1 cellular context compared by ENCODE assay signal in the genomic region with DNA sequence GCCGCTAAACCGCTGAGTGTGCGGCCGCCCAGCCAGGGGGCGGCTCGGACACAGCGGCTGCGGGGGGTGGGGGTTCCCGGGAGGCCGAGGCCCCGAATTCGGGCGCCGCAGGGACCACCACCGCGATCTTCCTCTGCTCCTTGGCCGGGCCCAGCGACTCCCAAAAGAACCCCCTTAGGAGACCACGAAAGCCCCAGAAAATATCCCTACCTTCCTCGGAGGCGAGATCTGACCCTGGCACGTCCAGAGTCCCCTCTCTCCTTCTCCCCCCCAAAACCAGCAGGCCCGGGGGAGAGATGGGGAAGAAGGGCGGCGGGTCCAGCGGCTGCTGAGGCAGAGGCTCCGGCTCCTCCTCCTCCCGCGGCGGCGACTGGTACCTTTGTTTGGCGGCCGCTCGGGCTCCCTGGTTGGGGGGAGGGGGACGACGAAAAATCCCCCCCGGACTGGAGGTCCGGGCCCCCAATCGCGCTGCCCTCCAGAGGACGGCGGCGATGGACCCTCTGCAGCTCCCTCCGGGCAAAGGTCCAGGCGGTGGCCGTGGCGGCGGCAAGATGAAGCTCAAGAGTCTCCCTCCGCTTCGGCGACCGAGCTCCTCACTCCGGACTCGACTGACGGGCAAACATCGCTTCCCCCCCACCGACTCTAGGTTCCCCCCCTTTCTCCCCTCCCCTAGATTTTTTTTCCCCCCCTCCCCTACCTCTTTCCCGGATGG.
TF ChIP-seq lines count a peak whose summit lies in the region.

A gene with protein sequence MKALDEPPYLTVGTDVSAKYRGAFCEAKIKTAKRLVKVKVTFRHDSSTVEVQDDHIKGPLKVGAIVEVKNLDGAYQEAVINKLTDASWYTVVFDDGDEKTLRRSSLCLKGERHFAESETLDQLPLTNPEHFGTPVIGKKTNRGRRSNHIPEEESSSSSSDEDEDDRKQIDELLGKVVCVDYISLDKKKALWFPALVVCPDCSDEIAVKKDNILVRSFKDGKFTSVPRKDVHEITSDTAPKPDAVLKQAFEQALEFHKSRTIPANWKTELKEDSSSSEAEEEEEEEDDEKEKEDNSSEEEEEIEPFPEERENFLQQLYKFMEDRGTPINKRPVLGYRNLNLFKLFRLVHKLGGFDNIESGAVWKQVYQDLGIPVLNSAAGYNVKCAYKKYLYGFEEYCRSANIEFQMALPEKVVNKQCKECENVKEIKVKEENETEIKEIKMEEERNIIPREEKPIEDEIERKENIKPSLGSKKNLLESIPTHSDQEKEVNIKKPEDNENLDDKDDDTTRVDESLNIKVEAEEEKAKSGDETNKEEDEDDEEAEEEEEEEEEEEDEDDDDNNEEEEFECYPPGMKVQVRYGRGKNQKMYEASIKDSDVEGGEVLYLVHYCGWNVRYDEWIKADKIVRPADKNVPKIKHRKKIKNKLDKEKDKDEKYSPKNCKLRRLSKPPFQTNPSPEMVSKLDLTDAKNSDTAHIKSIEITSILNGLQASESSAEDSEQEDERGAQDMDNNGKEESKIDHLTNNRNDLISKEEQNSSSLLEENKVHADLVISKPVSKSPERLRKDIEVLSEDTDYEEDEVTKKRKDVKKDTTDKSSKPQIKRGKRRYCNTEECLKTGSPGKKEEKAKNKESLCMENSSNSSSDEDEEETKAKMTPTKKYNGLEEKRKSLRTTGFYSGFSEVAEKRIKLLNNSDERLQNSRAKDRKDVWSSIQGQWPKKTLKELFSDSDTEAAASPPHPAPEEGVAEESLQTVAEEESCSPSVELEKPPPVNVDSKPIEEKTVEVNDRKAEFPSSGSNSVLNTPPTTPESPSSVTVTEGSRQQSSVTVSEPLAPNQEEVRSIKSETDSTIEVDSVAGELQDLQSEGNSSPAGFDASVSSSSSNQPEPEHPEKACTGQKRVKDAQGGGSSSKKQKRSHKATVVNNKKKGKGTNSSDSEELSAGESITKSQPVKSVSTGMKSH (N-terminal part only) (minus strand): TSS at position 621 of the 712 bp plus-strand sequence. CDS start 1,260 bp downstream, outside the sequence.

TF ChIP-seq in HepG2, 621 proteins besides CTCF, POLR2A, EP300 and RAD21 (continued from another document and continues in another):
- TF ChIP-seq, protein P1, sequence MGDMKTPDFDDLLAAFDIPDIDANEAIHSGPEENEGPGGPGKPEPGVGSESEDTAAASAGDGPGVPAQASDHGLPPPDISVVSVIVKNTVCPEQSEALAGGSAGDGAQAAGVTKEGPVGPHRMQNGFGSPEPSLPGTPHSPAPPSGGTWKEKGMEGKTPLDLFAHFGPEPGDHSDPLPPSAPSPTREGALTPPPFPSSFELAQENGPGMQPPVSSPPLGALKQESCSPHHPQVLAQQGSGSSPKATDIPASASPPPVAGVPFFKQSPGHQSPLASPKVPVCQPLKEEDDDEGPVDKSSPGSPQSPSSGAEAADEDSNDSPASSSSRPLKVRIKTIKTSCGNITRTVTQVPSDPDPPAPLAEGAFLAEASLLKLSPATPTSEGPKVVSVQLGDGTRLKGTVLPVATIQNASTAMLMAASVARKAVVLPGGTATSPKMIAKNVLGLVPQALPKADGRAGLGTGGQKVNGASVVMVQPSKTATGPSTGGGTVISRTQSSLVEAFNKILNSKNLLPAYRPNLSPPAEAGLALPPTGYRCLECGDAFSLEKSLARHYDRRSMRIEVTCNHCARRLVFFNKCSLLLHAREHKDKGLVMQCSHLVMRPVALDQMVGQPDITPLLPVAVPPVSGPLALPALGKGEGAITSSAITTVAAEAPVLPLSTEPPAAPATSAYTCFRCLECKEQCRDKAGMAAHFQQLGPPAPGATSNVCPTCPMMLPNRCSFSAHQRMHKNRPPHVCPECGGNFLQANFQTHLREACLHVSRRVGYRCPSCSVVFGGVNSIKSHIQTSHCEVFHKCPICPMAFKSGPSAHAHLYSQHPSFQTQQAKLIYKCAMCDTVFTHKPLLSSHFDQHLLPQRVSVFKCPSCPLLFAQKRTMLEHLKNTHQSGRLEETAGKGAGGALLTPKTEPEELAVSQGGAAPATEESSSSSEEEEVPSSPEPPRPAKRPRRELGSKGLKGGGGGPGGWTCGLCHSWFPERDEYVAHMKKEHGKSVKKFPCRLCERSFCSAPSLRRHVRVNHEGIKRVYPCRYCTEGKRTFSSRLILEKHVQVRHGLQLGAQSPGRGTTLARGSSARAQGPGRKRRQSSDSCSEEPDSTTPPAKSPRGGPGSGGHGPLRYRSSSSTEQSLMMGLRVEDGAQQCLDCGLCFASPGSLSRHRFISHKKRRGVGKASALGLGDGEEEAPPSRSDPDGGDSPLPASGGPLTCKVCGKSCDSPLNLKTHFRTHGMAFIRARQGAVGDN (CRISPR knock-in tag; IDR thresholded peaks at IDR 0.05), result peak; percentile 4
- TF ChIP-seq ZNF451 (CRISPR knock-in tag; IDR thresholded peaks at IDR 0.05), result no peak
- TF ChIP-seq TARDBP (CRISPR knock-in tag; IDR thresholded peaks at IDR 0.05), result no peak
- no peak for TF ChIP-seq RORA (CRISPR knock-in tag; IDR thresholded peaks at IDR 0.05)
- peak; percentile 27; the same call in 1 of the 2 replicates for TF ChIP-seq HNF4G (IDR thresholded peaks at IDR 0.05; ENCODE audit: borderline replicate concordance, low read depth, low read length)
- TF ChIP-seq HNF4G (CRISPR knock-in tag; IDR thresholded peaks at IDR 0.05; ENCODE audit: borderline replicate concordance, low read depth), result no peak
- no peak for TF ChIP-seq MAFK (conservative IDR thresholded peaks at IDR 0.05 in 1 of 2, IDR thresholded peaks at IDR 0.05 in 1 of 2; ENCODE audit: low read length in 2 of 2)
- TF ChIP-seq FOXC1 (CRISPR knock-in tag; IDR thresholded peaks at IDR 0.05; ENCODE audit: borderline replicate concordance), result peak; percentile 56; the same call in 1 of the 2 replicates
- TF ChIP-seq MLLT10 (CRISPR knock-in tag; IDR thresholded peaks at IDR 0.05), result no peak
- peak; percentile 24; the same call in 1 of the 2 replicates for TF ChIP-seq KDM5A (IDR thresholded peaks at IDR 0.05; ENCODE audit: borderline replicate concordance, low read length)
- TF ChIP-seq, protein P2, sequence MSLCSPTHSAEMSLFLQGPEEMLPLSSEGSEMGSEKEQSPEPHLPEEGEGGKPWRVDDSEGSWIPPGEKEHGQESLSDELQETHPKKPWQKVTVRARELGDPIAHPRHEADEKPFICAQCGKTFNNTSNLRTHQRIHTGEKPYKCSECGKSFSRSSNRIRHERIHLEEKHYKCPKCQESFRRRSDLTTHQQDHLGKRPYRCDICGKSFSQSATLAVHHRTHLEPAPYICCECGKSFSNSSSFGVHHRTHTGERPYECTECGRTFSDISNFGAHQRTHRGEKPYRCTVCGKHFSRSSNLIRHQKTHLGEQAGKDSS (CRISPR knock-in tag; IDR thresholded peaks at IDR 0.05; ENCODE audit: borderline replicate concordance, low read depth), result peak; percentile 27; the same call in 1 of the 2 replicates
- no peak for TF ChIP-seq HNF4A (CRISPR knock-in tag; IDR thresholded peaks at IDR 0.05)
- TF ChIP-seq RFX3 (CRISPR knock-in tag; IDR thresholded peaks at IDR 0.05), result no peak
- 0 out of 2 replicates have a peak, but pooled peaks have one; percentile 59 for TF ChIP-seq ZNF30 (CRISPR knock-in tag; IDR thresholded peaks at IDR 0.05)
- TF ChIP-seq ZNF780A (CRISPR knock-in tag; IDR thresholded peaks at IDR 0.05), result no peak
- no peak for TF ChIP-seq RELA (CRISPR knock-in tag; IDR thresholded peaks at IDR 0.05)
- no peak for TF ChIP-seq LCORL (IDR thresholded peaks at IDR 0.05)
- peak; percentile 62 for TF ChIP-seq LCORL (CRISPR knock-in tag; IDR thresholded peaks at IDR 0.05)
- no peak for TF ChIP-seq ZNF468 (CRISPR knock-in tag; IDR thresholded peaks at IDR 0.05)
- TF ChIP-seq ZC3H13 (CRISPR knock-in tag; IDR thresholded peaks at IDR 0.05), result no peak; the same call in 1 of the 2 replicates
- TF ChIP-seq, protein P3, sequence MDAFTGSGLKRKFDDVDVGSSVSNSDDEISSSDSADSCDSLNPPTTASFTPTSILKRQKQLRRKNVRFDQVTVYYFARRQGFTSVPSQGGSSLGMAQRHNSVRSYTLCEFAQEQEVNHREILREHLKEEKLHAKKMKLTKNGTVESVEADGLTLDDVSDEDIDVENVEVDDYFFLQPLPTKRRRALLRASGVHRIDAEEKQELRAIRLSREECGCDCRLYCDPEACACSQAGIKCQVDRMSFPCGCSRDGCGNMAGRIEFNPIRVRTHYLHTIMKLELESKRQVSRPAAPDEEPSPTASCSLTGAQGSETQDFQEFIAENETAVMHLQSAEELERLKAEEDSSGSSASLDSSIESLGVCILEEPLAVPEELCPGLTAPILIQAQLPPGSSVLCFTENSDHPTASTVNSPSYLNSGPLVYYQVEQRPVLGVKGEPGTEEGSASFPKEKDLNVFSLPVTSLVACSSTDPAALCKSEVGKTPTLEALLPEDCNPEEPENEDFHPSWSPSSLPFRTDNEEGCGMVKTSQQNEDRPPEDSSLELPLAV (CRISPR knock-in tag; conservative IDR thresholded peaks at IDR 0.05; ENCODE audit: low read depth), result no peak
- TF ChIP-seq ZNF660 (CRISPR knock-in tag; IDR thresholded peaks at IDR 0.05; ENCODE audit: borderline replicate concordance, low read depth), result no peak
- TF ChIP-seq MXI1 (IDR thresholded peaks at IDR 0.05; ENCODE audit: borderline replicate concordance, low read depth, low read length), result no peak
- no peak for TF ChIP-seq KDM1A (CRISPR knock-in tag; IDR thresholded peaks at IDR 0.05)
- TF ChIP-seq, protein P4, sequence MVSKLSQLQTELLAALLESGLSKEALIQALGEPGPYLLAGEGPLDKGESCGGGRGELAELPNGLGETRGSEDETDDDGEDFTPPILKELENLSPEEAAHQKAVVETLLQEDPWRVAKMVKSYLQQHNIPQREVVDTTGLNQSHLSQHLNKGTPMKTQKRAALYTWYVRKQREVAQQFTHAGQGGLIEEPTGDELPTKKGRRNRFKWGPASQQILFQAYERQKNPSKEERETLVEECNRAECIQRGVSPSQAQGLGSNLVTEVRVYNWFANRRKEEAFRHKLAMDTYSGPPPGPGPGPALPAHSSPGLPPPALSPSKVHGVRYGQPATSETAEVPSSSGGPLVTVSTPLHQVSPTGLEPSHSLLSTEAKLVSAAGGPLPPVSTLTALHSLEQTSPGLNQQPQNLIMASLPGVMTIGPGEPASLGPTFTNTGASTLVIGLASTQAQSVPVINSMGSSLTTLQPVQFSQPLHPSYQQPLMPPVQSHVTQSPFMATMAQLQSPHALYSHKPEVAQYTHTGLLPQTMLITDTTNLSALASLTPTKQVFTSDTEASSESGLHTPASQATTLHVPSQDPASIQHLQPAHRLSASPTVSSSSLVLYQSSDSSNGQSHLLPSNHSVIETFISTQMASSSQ (IDR thresholded peaks at IDR 0.05; ENCODE audit: low read depth), result no peak
- TF ChIP-seq, protein P4 (CRISPR knock-in tag; IDR thresholded peaks at IDR 0.05; ENCODE audit: borderline replicate concordance), result 0 out of 2 replicates have a peak, but pooled peaks have one; percentile 23
- no peak for TF ChIP-seq SIX4 (CRISPR knock-in tag; IDR thresholded peaks at IDR 0.05)
- no peak for TF ChIP-seq SOX13 (IDR thresholded peaks at IDR 0.05)
- TF ChIP-seq SOX13 (CRISPR knock-in tag; conservative IDR thresholded peaks at IDR 0.05 in 1 of 2, IDR thresholded peaks at IDR 0.05 in 1 of 2), result peak in 1 of 2 experiments; percentile 20; a peak in 1 of 4 replicates
- no peak for TF ChIP-seq U2AF1 (optimal IDR thresholded peaks at IDR 0.05; ENCODE audit: low read depth, low read length)
- no peak for TF ChIP-seq ZNF570 (CRISPR knock-in tag; IDR thresholded peaks at IDR 0.05; ENCODE audit: borderline replicate concordance)
- TF ChIP-seq HNRNPLL (IDR thresholded peaks at IDR 0.05; ENCODE audit: low read depth, low read length, poor library complexity, severe bottlenecking), result peak; percentile 36
- TF ChIP-seq, protein P5, sequence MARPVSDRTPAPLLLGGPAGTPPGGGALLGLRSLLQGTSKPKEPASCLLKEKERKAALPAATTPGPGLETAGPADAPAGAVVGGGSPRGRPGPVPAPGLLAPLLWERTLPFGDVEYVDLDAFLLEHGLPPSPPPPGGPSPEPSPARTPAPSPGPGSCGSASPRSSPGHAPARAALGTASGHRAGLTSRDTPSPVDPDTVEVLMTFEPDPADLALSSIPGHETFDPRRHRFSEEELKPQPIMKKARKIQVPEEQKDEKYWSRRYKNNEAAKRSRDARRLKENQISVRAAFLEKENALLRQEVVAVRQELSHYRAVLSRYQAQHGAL (CRISPR knock-in tag; IDR thresholded peaks at IDR 0.05; ENCODE audit: not compliant biosample characterization), result no peak
- no peak for TF ChIP-seq SP140L (CRISPR knock-in tag; IDR thresholded peaks at IDR 0.05; ENCODE audit: borderline replicate concordance)
- TF ChIP-seq, protein P6, sequence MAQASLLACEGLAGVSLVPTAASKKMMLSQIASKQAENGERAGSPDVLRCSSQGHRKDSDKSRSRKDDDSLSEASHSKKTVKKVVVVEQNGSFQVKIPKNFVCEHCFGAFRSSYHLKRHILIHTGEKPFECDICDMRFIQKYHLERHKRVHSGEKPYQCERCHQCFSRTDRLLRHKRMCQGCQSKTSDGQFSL (CRISPR knock-in tag; IDR thresholded peaks at IDR 0.05), result peak; percentile 90
- no peak for TF ChIP-seq ZMYM2 (CRISPR knock-in tag; IDR thresholded peaks at IDR 0.05)
- TF ChIP-seq NR2C2 (CRISPR knock-in tag; IDR thresholded peaks at IDR 0.05; ENCODE audit: borderline replicate concordance), result no peak
- TF ChIP-seq, protein P7, sequence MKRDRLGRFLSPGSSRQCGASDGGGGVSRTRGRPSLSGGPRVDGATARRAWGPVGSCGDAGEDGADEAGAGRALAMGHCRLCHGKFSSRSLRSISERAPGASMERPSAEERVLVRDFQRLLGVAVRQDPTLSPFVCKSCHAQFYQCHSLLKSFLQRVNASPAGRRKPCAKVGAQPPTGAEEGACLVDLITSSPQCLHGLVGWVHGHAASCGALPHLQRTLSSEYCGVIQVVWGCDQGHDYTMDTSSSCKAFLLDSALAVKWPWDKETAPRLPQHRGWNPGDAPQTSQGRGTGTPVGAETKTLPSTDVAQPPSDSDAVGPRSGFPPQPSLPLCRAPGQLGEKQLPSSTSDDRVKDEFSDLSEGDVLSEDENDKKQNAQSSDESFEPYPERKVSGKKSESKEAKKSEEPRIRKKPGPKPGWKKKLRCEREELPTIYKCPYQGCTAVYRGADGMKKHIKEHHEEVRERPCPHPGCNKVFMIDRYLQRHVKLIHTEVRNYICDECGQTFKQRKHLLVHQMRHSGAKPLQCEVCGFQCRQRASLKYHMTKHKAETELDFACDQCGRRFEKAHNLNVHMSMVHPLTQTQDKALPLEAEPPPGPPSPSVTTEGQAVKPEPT (CRISPR knock-in tag; IDR thresholded peaks at IDR 0.05; ENCODE audit: low read depth), result no peak
